Comparison of ENCODE assay signal across 24 cellular contexts in the genomic region with DNA sequence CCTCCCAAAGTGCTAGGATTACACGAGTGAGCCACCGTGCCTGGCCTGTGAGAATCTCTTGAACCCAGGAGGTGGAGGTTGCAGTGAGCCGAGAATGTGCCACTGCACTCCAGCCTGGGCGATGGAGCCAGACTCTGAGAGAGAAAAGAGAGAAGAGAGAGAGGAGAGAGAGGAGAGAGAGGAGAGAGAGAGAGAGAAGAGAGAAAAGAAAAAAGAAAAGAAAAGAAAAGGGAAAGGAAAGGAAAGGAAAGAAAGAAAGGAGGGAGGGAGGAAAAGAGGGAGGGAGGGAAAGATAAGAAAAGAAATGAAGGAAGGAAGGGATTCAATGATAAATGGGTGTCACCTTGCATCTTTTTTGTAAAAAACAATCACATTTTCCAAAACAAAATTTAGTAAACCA.
"Had no signal": no experiment of that assay in that cellular context is flagged by ENCODE, and none has a peak within 500 bp of the region (broad histone marks: within the 10 kb centered on the region; RNA-seq: fewer than 3 reads in every experiment).

No MANE protein-coding gene starts in this region.

- H3K27me3 Mint-ChIP-seq: dendritic cell treated with granulocyte-macrophage colony-stimulating factor and Interleukin-4, amounts not matched to agents 40 ng/mL and 50 ng/mL, for 4 days; effector memory CD8-positive, alpha-beta T cell had no signal

- H3K9me3 ChIP-seq: colonic mucosa, esophagus squamous epithelium, gastrocnemius medialis, heart right ventricle, left lung, lower lobe of right lung, mucosa of descending colon had no signal

- H3K4me1 ChIP-seq: colonic mucosa, esophagus squamous epithelium, gastrocnemius medialis, heart right ventricle, left lung, lower lobe of right lung had no signal

- H3K36me3 ChIP-seq: colonic mucosa, gastrocnemius medialis, left lung had no signal

- H3K4me3 Mint-ChIP-seq: dendritic cell treated with granulocyte-macrophage colony-stimulating factor and Interleukin-4, amounts not matched to agents 40 ng/mL and 50 ng/mL, for 4 days; effector memory CD8-positive, alpha-beta T cell; endodermal cell; mesothelial cell of epicardium had no signal

- H3K27ac ChIP-seq: colonic mucosa, epithelial cell of prostate, esophagus squamous epithelium, gastrocnemius medialis, heart right ventricle, left lung, lower lobe of right lung had no signal

- H3K9me3 Mint-ChIP-seq: dendritic cell treated with granulocyte-macrophage colony-stimulating factor and Interleukin-4, amounts not matched to agents 40 ng/mL and 50 ng/mL, for 4 days; effector memory CD8-positive, alpha-beta T cell; endodermal cell; mesothelial cell of epicardium had no signal

- H3K4me3 ChIP-seq: colonic mucosa, esophagus squamous epithelium, gastrocnemius medialis, heart right ventricle, left lung, lower lobe of right lung, mucosa of descending colon had no signal

- ATAC-seq: effector memory CD8-positive, alpha-beta T cell; esophagus mucosa; gastrocnemius medialis; heart right ventricle; left cardiac atrium; left lung; left ventricle myocardium superior; lower lobe of right lung; mucosa of descending colon had no signal

- H3K4me1 Mint-ChIP-seq: endodermal cell, mesothelial cell of epicardium had no signal

- DNase-seq: colonic mucosa; cortex of kidney; effector CD8-positive, alpha-beta T cell; effector memory CD8-positive, alpha-beta T cell; endodermal cell; erythroblast; esophagus squamous epithelium; foreskin fibroblast; foreskin melanocyte; gastrocnemius medialis; glutamatergic neuron; head of caudate nucleus; heart right ventricle; hippocampal formation; left cardiac atrium; left lung; left ventricle myocardium superior; lower lobe of right lung; mesenchymal stem cell; mucosa of descending colon had no signal

- H3K27ac Mint-ChIP-seq: dendritic cell treated with granulocyte-macrophage colony-stimulating factor and Interleukin-4, amounts not matched to agents 40 ng/mL and 50 ng/mL, for 4 days; effector memory CD8-positive, alpha-beta T cell; endodermal cell; mesothelial cell of epicardium had no signal

- H3K27me3 ChIP-seq: colonic mucosa, esophagus squamous epithelium, gastrocnemius medialis, heart right ventricle, left lung had no signal
